Comparison of ENCODE assay signal across 25 cellular contexts in the genomic region with DNA sequence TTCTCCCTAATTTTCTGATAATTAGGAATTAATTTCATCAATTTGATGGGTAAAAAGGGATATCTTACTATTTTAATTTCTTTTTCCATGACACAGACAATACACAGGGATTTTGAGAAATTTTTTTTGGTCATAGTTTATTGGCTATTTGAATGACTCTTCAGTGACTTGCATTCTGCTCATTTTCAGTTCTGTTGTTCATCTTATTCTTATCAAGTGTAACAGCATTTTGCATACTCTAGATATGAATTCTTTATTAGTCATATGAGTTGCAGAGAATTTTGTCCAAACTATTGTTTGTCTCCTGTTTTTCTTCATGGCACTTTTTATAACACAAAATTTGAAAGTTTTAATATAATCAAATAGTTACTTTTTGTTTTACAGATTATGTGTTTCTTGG. TPM values are rescaled to one million over a fixed set of nuclear protein-coding genes. Genes with fewer than 3 reads are reported as not detected.
DNase-seq lines count a peak whose midpoint lies in the region; ATAC-seq and TF ChIP-seq lines count a peak whose summit lies in the region.
"Had no signal": no experiment of that assay in that cellular context is flagged by ENCODE, and none has a peak within 500 bp of the region (broad histone marks: within the 10 kb centered on the region; RNA-seq: fewer than 3 reads in every experiment).

No MANE protein-coding gene starts in this region.

- H3K14ac ChIP-seq in neuronal stem cell (ENCODE audit: low read length): no peak overlapping the region

- H3K27ac Mint-ChIP-seq in GM23338: no peak overlapping the region
- H3K27ac Mint-ChIP-seq: IgD-negative memory B cell; stimulated activated naive CD8-positive, alpha-beta T cell treated with anti-CD3 and anti-CD28 coated beads, Interleukin-15, Interleukin-2, amounts not matched to agents 100 ng/mL and 50 ng/mL, for 24 hours; T-helper 2 cell treated with Interferon-gamma antibody and Interleukin-4, amounts not matched to agents 5 μg/mL and 100 μg/mL, for 36 hours had no signal

- no peak for DNase-seq in SK-N-SH
- DNase-seq in GM23338 (ENCODE audit: low spot score): no peak
- DNase-seq in RKO (ENCODE audit: low spot score): peak; percentile 52
- peak; percentile 36 for DNase-seq in fibroblast of pulmonary artery (ENCODE audit: low read depth)
- DNase-seq in NCI-H2029 treated with DMSO at 0.1 percent for 48 hours (lab: John Stamatoyannopoulos, UW): no peak
- no peak for DNase-seq in neuronal stem cell (ENCODE audit: low spot score)
- DNase-seq in smooth muscle cell (lab: John Stamatoyannopoulos, UW; ENCODE audit: unreplicated experiment): no peak
- DNase-seq: activated CD4-positive, alpha-beta T cell treated with anti-CD3 and anti-CD28 coated beads, Interleukin-2, amount 50 U/mL, for 4 hours; activated effector memory CD4-positive, alpha-beta T cell treated with anti-CD3 and anti-CD28 coated beads, Interleukin-2, amount 50 U/mL, for 16 hours; left ventricle myocardium superior; naive B cell; NCI-H1092 treated with DMSO at 0.1 percent for 48 hours; NCI-H187 treated with DMSO at 0.1 percent for 48 hours; NCI-H69; nucleus accumbens; thyroid gland; WERI-Rb-1 had no signal

- TF ChIP-seq EP300 in SK-N-SH (IDR thresholded peaks at IDR 0.05; ENCODE audit: borderline replicate concordance in 1 of 2, low read depth in 1 of 2, low read length in 1 of 2): no peak

- no peak overlapping the region for H2BK5ac ChIP-seq in neuronal stem cell (ENCODE audit: low read length)

- POLR2A ChIA-PET in SK-N-SH (lab: Yijun Ruan, JAX): no interaction called here

- no peaks in the 10 kb centered on the region for H3K9me3 Mint-ChIP-seq in GM23338
- H3K9me3 Mint-ChIP-seq: IgD-negative memory B cell; T-helper 2 cell treated with Interferon-gamma antibody and Interleukin-4, amounts not matched to agents 5 μg/mL and 100 μg/mL, for 36 hours had no signal

- H2AFZ ChIP-seq in SK-N-SH (ENCODE audit: low read depth) (no peak overlapping the region), GM23338 (no peak overlapping the region), neuronal stem cell (ENCODE audit: low read length) (no peak overlapping the region), smooth muscle cell (ENCODE audit: low read depth) (no peak overlapping the region)

- peaks cover 26% of the 10 kb centered on the region for H3F3A ChIP-seq in SK-N-SH (replicated peaks; ENCODE audit: insufficient read depth)
- 0 out of 2 replicates have a peak, but pooled peaks cover 3% of the 10 kb centered on the region for H3F3A ChIP-seq in GM23338 (replicated peaks; ENCODE audit: low read depth)
- H3F3A ChIP-seq in smooth muscle cell (ENCODE audit: low read depth): no peaks in the 10 kb centered on the region

- H3K79me1 ChIP-seq in neuronal stem cell (ENCODE audit: low read depth, low read length): no peaks in the 10 kb centered on the region

- no peak overlapping the region for H3K4me2 ChIP-seq in SK-N-SH
- H3K4me2 ChIP-seq in GM23338: 0 out of 2 replicates have a peak overlapping the region, but pooled peaks have one; percentile 36
- H3K4me2 ChIP-seq in neuronal stem cell (ENCODE audit: insufficient read depth, low read length, poor library complexity, severe bottlenecking): no peak overlapping the region
- no peak overlapping the region for H3K4me2 ChIP-seq in smooth muscle cell

- TF ChIP-seq CTCF in SK-N-SH (IDR thresholded peaks at IDR 0.05): no peak
- no peak for TF ChIP-seq CTCF in GM23338 (conservative IDR thresholded peaks at IDR 0.05; ENCODE audit: low read depth in 2 of 2)
- TF ChIP-seq CTCF in fibroblast of pulmonary artery (IDR thresholded peaks at IDR 0.05; ENCODE audit: low read length, missing control alignments): no peak
- TF ChIP-seq CTCF in smooth muscle cell (IDR thresholded peaks at IDR 0.05; ENCODE audit: borderline replicate concordance, insufficient read depth, poor library complexity, severe bottlenecking): no peak

- peaks cover 100% of the 10 kb centered on the region for H3K79me2 ChIP-seq in SK-N-SH (ENCODE audit: insufficient read depth)
- peaks cover 98% of the 10 kb centered on the region for H3K79me2 ChIP-seq in GM23338 (replicated peaks; ENCODE audit: insufficient read depth)
- H3K79me2 ChIP-seq in smooth muscle cell (ENCODE audit: low read depth): peaks cover 100% of the 10 kb centered on the region

- no peaks in the 10 kb centered on the region for H3K36me3 Mint-ChIP-seq in GM23338 (ENCODE audit: low read depth)
- H3K36me3 Mint-ChIP-seq: naive B cell had no signal

- peaks cover 3% of the 10 kb centered on the region; the same call in 1 of the 2 replicates for H3K9me2 ChIP-seq in SK-N-SH
- no peaks in the 10 kb centered on the region for H3K9me2 ChIP-seq in GM23338 (ENCODE audit: insufficient read depth)

- CTCF ChIA-PET in SK-N-SH (lab: Yijun Ruan, JAX): no interaction called here

- peaks cover 66% of the 10 kb centered on the region for H3K4me1 Mint-ChIP-seq in GM23338

- H2BK12ac ChIP-seq in neuronal stem cell (ENCODE audit: low read length): no peak overlapping the region

- H3K4me3 ChIP-seq in SK-N-SH (ENCODE audit: low read depth in 2 of 2, low read length in 1 of 2) (no peak overlapping the region), GM23338 (no peak overlapping the region), fibroblast of pulmonary artery (replicated peaks; ENCODE audit: low read depth, low read length) (no peak overlapping the region), neuronal stem cell (ENCODE audit: low read length in 2 of 2) (no peak overlapping the region), smooth muscle cell (no peak overlapping the region)
- H3K4me3 ChIP-seq: HAP-1, psoas muscle, thyroid gland, vagina had no signal

- ATAC-seq in SK-N-SH treated with all-trans-retinoic acid at 6 μM for 48 hours (no peak), GM23338 (no peak)
- ATAC-seq: left ventricle myocardium superior, psoas muscle had no signal

- peaks cover 3% of the 10 kb centered on the region for H3K27me3 Mint-ChIP-seq in GM23338 (ENCODE audit: insufficient read depth, low read depth, poor library complexity)
- H3K27me3 Mint-ChIP-seq: IgD-negative memory B cell; naive B cell; stimulated activated naive CD8-positive, alpha-beta T cell treated with anti-CD3 and anti-CD28 coated beads, Interleukin-15, Interleukin-2, amounts not matched to agents 100 ng/mL and 50 ng/mL, for 24 hours had no signal

- H3K18ac ChIP-seq in neuronal stem cell (ENCODE audit: low read length): no peak overlapping the region

- no peak overlapping the region for H4K8ac ChIP-seq in neuronal stem cell (ENCODE audit: low read depth, low read length)

- H2AK5ac ChIP-seq in neuronal stem cell (ENCODE audit: low read depth, low read length): no peak overlapping the region

- H3K4ac ChIP-seq in neuronal stem cell (ENCODE audit: low read length): no peak overlapping the region

- H3K27ac ChIP-seq in SK-N-SH (ENCODE audit: low read depth in 2 of 2, low read length in 1 of 2) (no peak overlapping the region), GM23338 (ENCODE audit: low read depth) (peak overlapping the region; percentile 83; the same call in 1 of the 2 replicates), neuronal stem cell (replicated peaks; ENCODE audit: low read length) (no peak overlapping the region), smooth muscle cell (ENCODE audit: low read depth) (no peak overlapping the region)
- H3K27ac ChIP-seq: 22Rv1, psoas muscle, thyroid gland, vagina, WERI-Rb-1 had no signal

- no peak overlapping the region for H3K4me3 Mint-ChIP-seq in GM23338

- H3K4me1 ChIP-seq in SK-N-SH (ENCODE audit: control insufficient read depth in 1 of 2, insufficient read depth in 2 of 2, low read depth in 1 of 2, low read length in 1 of 2): peaks cover 9 to 22% of the 10 kb centered on the region in 2 experiments
- H3K4me1 ChIP-seq in GM23338 (ENCODE audit: insufficient read depth): peaks cover 77% of the 10 kb centered on the region
- H3K4me1 ChIP-seq in neuronal stem cell (ENCODE audit: control insufficient read depth in 2 of 2, insufficient read depth in 1 of 2, low read depth in 1 of 2, low read length in 2 of 2): peaks cover 0 to 3% of the 10 kb centered on the region in 2 donors
- H3K4me1 ChIP-seq in smooth muscle cell (ENCODE audit: low read depth): peaks cover 14% of the 10 kb centered on the region

- peaks cover 91% of the 10 kb centered on the region for H4K20me1 ChIP-seq in SK-N-SH (ENCODE audit: insufficient read depth)
- H4K20me1 ChIP-seq in GM23338 (replicated peaks; ENCODE audit: insufficient read depth): peaks cover 18% of the 10 kb centered on the region
- H4K20me1 ChIP-seq in smooth muscle cell (ENCODE audit: low read depth): peaks cover 99% of the 10 kb centered on the region

- H2BK120ac ChIP-seq in neuronal stem cell (ENCODE audit: low read depth, low read length): no peak overlapping the region

- H3K36me3 ChIP-seq in SK-N-SH (replicated peaks in 1 of 2; ENCODE audit: control insufficient read depth in 1 of 2, insufficient read depth in 2 of 2, low read length in 1 of 2) (peaks cover 0 to 13% of the 10 kb centered on the region in 2 experiments), GM23338 (ENCODE audit: insufficient read depth) (no peaks in the 10 kb centered on the region), neuronal stem cell (replicated peaks in 1 of 2; ENCODE audit: control insufficient read depth in 2 of 2, insufficient read depth in 2 of 2, low read length in 2 of 2) (no peaks in the 10 kb centered on the region), smooth muscle cell (ENCODE audit: low read depth) (no peaks in the 10 kb centered on the region)
- H3K36me3 ChIP-seq: HAP-1, thyroid gland, vagina, WERI-Rb-1 had no signal

- TF ChIP-seq RAD21 in SK-N-SH (IDR thresholded peaks at IDR 0.05; ENCODE audit: low read length): no peak

- H3K9ac ChIP-seq in SK-N-SH (no peak overlapping the region), neuronal stem cell (ENCODE audit: low read depth, low read length, poor library complexity) (no peak overlapping the region), smooth muscle cell (ENCODE audit: low read depth) (no peak overlapping the region)

- H3K27me3 ChIP-seq in SK-N-SH (ENCODE audit: insufficient read depth) (no peaks in the 10 kb centered on the region), GM23338 (ENCODE audit: insufficient read depth) (no peaks in the 10 kb centered on the region), neuronal stem cell (ENCODE audit: control insufficient read depth in 3 of 3, insufficient read depth in 3 of 3, low read depth in 1 of 3, low read length in 3 of 3) (no peaks in the 10 kb centered on the region), smooth muscle cell (ENCODE audit: low read depth) (no peaks in the 10 kb centered on the region)
- H3K27me3 ChIP-seq: thyroid gland, vagina had no signal

- no peak overlapping the region for H4K91ac ChIP-seq in neuronal stem cell (ENCODE audit: low read depth, low read length, poor library complexity)

- H3K9me3 ChIP-seq in SK-N-SH: no peaks in the 10 kb centered on the region
- H3K9me3 ChIP-seq in neuronal stem cell (replicated peaks in 1 of 2; ENCODE audit: control insufficient read depth in 2 of 2, insufficient read depth in 1 of 2, low read depth in 1 of 2, low read length in 2 of 2): peaks cover 0 to 12% of the 10 kb centered on the region in 2 donors
- no peaks in the 10 kb centered on the region for H3K9me3 ChIP-seq in smooth muscle cell (replicated peaks; ENCODE audit: low read depth)
- H3K9me3 ChIP-seq: HAP-1, psoas muscle, thyroid gland, vagina had no signal

- H3K23ac ChIP-seq in neuronal stem cell (ENCODE audit: low read depth, low read length, poor library complexity): no peak overlapping the region

- H2BK15ac ChIP-seq in neuronal stem cell (ENCODE audit: low read length): no peak overlapping the region

RNA-seq across cellular contexts. Expression of gene MKLN1, which starts 41.7 kb away (rescaled TPM):
- polyA plus RNA-seq in SK-N-SH (2012; rRNA removed): 11.0 and 16.1 TPM in 2 replicates
- polyA plus RNA-seq in SK-N-SH (2012; cell fraction: cytosol; rRNA removed): 13.5 and 14.0 TPM in 2 replicates
- polyA plus RNA-seq in SK-N-SH (2012; cell fraction: nucleus; rRNA removed): 21.1 and 29.9 TPM in 2 replicates
- 31.5 and 46.5 TPM in 2 replicates for total RNA-seq in GM23338 (2014; rRNA removed; shearing (Covaris generic))
- polyA plus RNA-seq in GM23338 (2016; fragmentation: Nextera tagmentation; extraction: Ambion mirVana): 25.1 and 25.3 TPM in 2 replicates
- polyA plus RNA-seq in neuronal stem cell (2013, experiment 1 of 2): 14.0 TPM
- 14.8 TPM for polyA plus RNA-seq in neuronal stem cell (2013, experiment 2 of 2)
- total RNA-seq in smooth muscle cell: 45.3 and 55.5 TPM in 2 replicates
- 26.3 and 26.8 TPM in 2 replicates for polyA plus RNA-seq in smooth muscle cell

Comparison
In these comparisons a context has a peak if more than half of its experiments do, and no peak if none do; other contexts are left out.
1. DNase-seq: peak in RKO (single experiment) and fibroblast of pulmonary artery (single experiment); none in SK-N-SH (single experiment), GM23338 (single experiment), NCI-H2029 treated with DMSO at 0.1 percent for 48 hours (single experiment), neuronal stem cell (single experiment) and smooth muscle cell (single experiment).